ENCODE assay signal across 28 cellular contexts in the genomic region with DNA sequence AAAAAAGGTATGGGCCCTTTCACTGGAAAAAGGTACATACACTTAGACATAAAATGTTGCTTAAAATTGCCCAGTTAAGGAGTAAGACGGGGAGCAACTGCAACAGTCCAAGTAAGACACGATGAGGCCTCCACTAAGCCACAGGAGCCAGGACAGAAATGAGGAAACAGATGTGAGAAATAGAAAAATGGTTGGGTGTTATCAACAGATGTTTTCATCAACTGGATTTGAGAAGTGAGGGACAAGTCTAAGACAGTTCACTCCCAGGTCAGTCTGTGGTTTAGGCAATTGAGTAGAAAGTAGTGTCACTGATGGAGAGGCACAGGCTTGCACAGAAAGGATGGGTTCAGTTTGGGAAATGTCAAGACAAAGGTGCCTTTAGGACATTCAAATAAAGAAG.
"Had no signal": no experiment of that assay in that cellular context is flagged by ENCODE, and none has a peak within 500 bp of the region (broad histone marks: within the 10 kb centered on the region; RNA-seq: fewer than 3 reads in every experiment).

No MANE protein-coding gene starts in this region.

- H3K27ac Mint-ChIP-seq: activated naive CD8-positive, alpha-beta T cell; stimulated activated memory B cell treated with anti-CD40 and anti-IgM and Interleukin-4, amounts not matched to agents 10 μg/mL and 1 μg/mL and 100 μg/mL, for 72 hours had no signal

- DNase-seq: activated CD4-positive, alpha-beta T cell treated with anti-CD3 and anti-CD28 coated beads for 48 hours; activated CD4-positive, alpha-beta T cell treated with anti-CD3 and anti-CD28 coated beads, Interleukin-2, amount 50 U/mL, for 48 hours; activated CD8-positive, alpha-beta memory T cell treated with anti-CD3 and anti-CD28 coated beads for 24 hours; activated effector memory CD4-positive, alpha-beta T cell treated with Interleukin-2 at 50 U/mL for 16 hours; activated naive CD4-positive, alpha-beta T cell treated with Interleukin-2 at 50 U/mL for 16 hours; aorta; body of pancreas; dermis blood vessel endothelial cell; effector CD4-positive, alpha-beta T cell; left lung; lower lobe of right lung; mesenchymal stem cell; naive thymus-derived CD8-positive, alpha-beta T cell; nucleus accumbens; pancreas; retina; stimulated activated CD4-positive, alpha-beta T cell treated with anti-CD3 and anti-CD28 coated beads, Interleukin-4, amount 100 ng/mL, for 4 hours; stimulated activated CD8-positive, alpha-beta memory T cell treated with anti-CD3 and anti-CD28 coated beads, Interleukin-4, amount 100 ng/mL, for 48 hours; stomach; T-helper 9 cell had no signal

- H3K27me3 ChIP-seq: body of pancreas, esophagus muscularis mucosa, left lung, pancreas, stomach, tibial nerve had no signal

- H3K27me3 Mint-ChIP-seq: activated naive CD8-positive, alpha-beta T cell; naive thymus-derived CD8-positive, alpha-beta T cell; stimulated activated memory B cell treated with anti-CD40 and anti-IgM and Interleukin-4, amounts not matched to agents 10 μg/mL and 1 μg/mL and 100 μg/mL, for 72 hours had no signal

- H3K9me3 ChIP-seq: body of pancreas, esophagus muscularis mucosa, left lung, lower lobe of right lung, pancreas, prostate gland, stomach, tibial nerve had no signal

- H3K4me3 Mint-ChIP-seq: activated naive CD8-positive, alpha-beta T cell; naive thymus-derived CD8-positive, alpha-beta T cell; neural crest cell; stimulated activated memory B cell treated with anti-CD40 and anti-IgM and Interleukin-4, amounts not matched to agents 10 μg/mL and 1 μg/mL and 100 μg/mL, for 72 hours had no signal

- H3K27ac ChIP-seq: body of pancreas, esophagus muscularis mucosa, left lung, lower lobe of right lung, pancreas, prostate gland, skin epidermis, stomach, tibial nerve had no signal

- H3K4me1 Mint-ChIP-seq: neural crest cell; stimulated activated memory B cell treated with anti-CD40 and anti-IgM and Interleukin-4, amounts not matched to agents 10 μg/mL and 1 μg/mL and 100 μg/mL, for 72 hours had no signal

- H3K4me1 ChIP-seq: body of pancreas, esophagus muscularis mucosa, left lung, lower lobe of right lung, pancreas, prostate gland, stomach, tibial nerve had no signal

- H3K36me3 ChIP-seq: left lung, lower lobe of right lung, pancreas, prostate gland had no signal

- H3K9me3 Mint-ChIP-seq: neural crest cell; stimulated activated memory B cell treated with anti-CD40 and anti-IgM and Interleukin-4, amounts not matched to agents 10 μg/mL and 1 μg/mL and 100 μg/mL, for 72 hours had no signal

- ATAC-seq: body of pancreas; left lung; lower lobe of right lung; naive thymus-derived CD8-positive, alpha-beta T cell; pancreas; sciatic nerve; stimulated activated memory B cell treated with anti-CD40 and anti-IgM and Interleukin-4, amounts not matched to agents 10 μg/mL and 1 μg/mL and 100 μg/mL, for 72 hours had no signal

- H3K4me3 ChIP-seq: body of pancreas, esophagus muscularis mucosa, left lung, lower lobe of right lung, pancreas, prostate gland, skin epidermis, stomach, tibial nerve had no signal
